In genomic region chr1:193019442-193020026, GRCh38 we compare ENCODE assay signal across 1 cellular context.
A peak's percentile ranks its signal among the peaks of the same experiment; 100 is the strongest.
TF ChIP-seq lines count a peak whose summit lies in the region.

No MANE protein-coding gene starts in this region.

TF ChIP-seq in GM12878, 131 proteins besides CTCF, POLR2A, EP300 and RAD21:
- no peak for TF ChIP-seq JUND (IDR thresholded peaks at IDR 0.05; ENCODE audit: low read depth, low read length)
- TF ChIP-seq SMC3 (IDR thresholded peaks at IDR 0.05; ENCODE audit: borderline replicate concordance, low read length): peak; percentile 69; the same call in 1 of the 2 replicates
TF ChIP-seq in GM12878: peak in this region for 1.
